ENCODE assay signal across 12 cellular contexts in the genomic region with DNA sequence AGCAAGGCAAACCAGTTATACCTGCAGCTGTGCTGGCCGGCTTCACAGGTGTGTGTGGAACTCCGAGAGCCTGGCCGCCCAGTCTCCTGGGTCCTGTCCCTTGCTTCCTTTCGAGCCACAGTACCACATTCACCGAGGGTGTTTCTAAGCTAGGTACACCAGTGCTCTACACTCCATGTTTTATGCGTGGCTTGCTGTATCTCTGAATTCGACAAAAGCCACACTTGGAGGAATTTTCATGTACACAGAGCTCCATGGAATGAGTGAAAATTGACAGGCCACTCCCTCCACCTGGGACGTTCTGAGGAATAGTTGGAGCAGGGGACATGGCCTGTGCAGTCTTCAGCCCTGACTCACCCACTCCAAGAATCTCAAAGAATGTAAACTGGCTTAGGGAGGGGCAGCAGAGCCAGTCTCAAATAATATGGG. TPM values are rescaled to one million over a fixed set of nuclear protein-coding genes. Genes with fewer than 3 reads are reported as not detected.
DNase-seq lines count a peak whose midpoint lies in the region; ATAC-seq and TF ChIP-seq lines count a peak whose summit lies in the region.
"Had no signal": no experiment of that assay in that cellular context is flagged by ENCODE, and none has a peak within 500 bp of the region (broad histone marks: within the 10 kb centered on the region; RNA-seq: fewer than 3 reads in every experiment).

No MANE protein-coding gene starts in this region.

- H3K4me1 ChIP-seq in liver (ENCODE audit: control insufficient read depth in 4 of 4, insufficient read depth in 4 of 4, low read length in 3 of 4): peaks cover 9 to 62% (median 20%) of the 10 kb centered on the region in 4 donors
- peaks cover 40 to 75% of the 10 kb centered on the region in 2 donors for H3K4me1 ChIP-seq in thoracic aorta (ENCODE audit: control insufficient read depth in 1 of 2, low read depth in 2 of 2)
- H3K4me1 ChIP-seq: parathyroid adenoma had no signal

- no peaks in the 10 kb centered on the region for H3K9me3 Mint-ChIP-seq in HFFc6
- H3K9me3 Mint-ChIP-seq in MCF 10A (ENCODE audit: unreplicated experiment): no peaks in the 10 kb centered on the region

- H3K4me3 ChIP-seq in liver (ENCODE audit: low read depth in 1 of 3, low read length in 3 of 3): no peak overlapping the region
- no peak overlapping the region for H3K4me3 ChIP-seq in thoracic aorta
- H3K4me3 ChIP-seq: cardiac muscle cell had no signal

- H3K27ac Mint-ChIP-seq in HFFc6 (peak overlapping the region; percentile 68), MCF 10A (ENCODE audit: low read depth, unreplicated experiment) (peak overlapping the region; percentile 75)

- H3K27me3 ChIP-seq in liver (ENCODE audit: control insufficient read depth in 4 of 4, insufficient read depth in 4 of 4, low read length in 3 of 4) (no peaks in the 10 kb centered on the region), thoracic aorta (replicated peaks; ENCODE audit: insufficient read depth) (no peaks in the 10 kb centered on the region)
- H3K27me3 ChIP-seq: cardiac muscle cell had no signal

- H3K36me3 ChIP-seq in liver (ENCODE audit: control insufficient read depth in 4 of 4, insufficient read depth in 3 of 4, low read depth in 1 of 4, low read length in 3 of 4): peaks cover 21 to 93% (median 72%) of the 10 kb centered on the region in 4 donors
- peaks cover 78% of the 10 kb centered on the region for H3K36me3 ChIP-seq in thoracic aorta

- BruUV-seq in MCF 10A (replicated peaks; lab: Mats Ljungman, UMichigan): no TSS peak

- H3K9me3 ChIP-seq in liver (ENCODE audit: control insufficient read depth in 4 of 4, low read length in 3 of 4) (peaks cover 0 to 3% (median 0%) of the 10 kb centered on the region in 4 donors), thoracic aorta (no peaks in the 10 kb centered on the region)

- no peaks in the 10 kb centered on the region; the same call in 1 of the 2 replicates for H3K27me3 Mint-ChIP-seq in HFFc6 (ENCODE audit: insufficient read depth)
- H3K27me3 Mint-ChIP-seq in MCF 10A (ENCODE audit: insufficient read depth, unreplicated experiment): no peaks in the 10 kb centered on the region

- H3K9ac ChIP-seq in liver (ENCODE audit: low read depth in 1 of 2, low read length in 2 of 2): peak overlapping the region in 1 of 2 donors; percentile 27
- H3K9ac ChIP-seq: parathyroid adenoma had no signal

- H3K36me3 Mint-ChIP-seq in HFFc6 (ENCODE audit: low read depth): peaks cover 87% of the 10 kb centered on the region
- H3K36me3 Mint-ChIP-seq in MCF 10A (ENCODE audit: insufficient read depth, unreplicated experiment): peaks cover 100% of the 10 kb centered on the region

- ATAC-seq in thoracic aorta (ENCODE audit: insufficient number of reproducible peaks, low FRiP score, low read depth) (no peak), GM21423 (IDR thresholded peaks at IDR 0.05; ENCODE audit: unreplicated experiment) (no peak)

- no peak for TF ChIP-seq RAD21 in liver (IDR thresholded peaks at IDR 0.05)

- POLR2A ChIA-PET in MCF 10A (lab: Yijun Ruan, JAX): interaction anchor here (0.5 to 7.3 kb wide), 27 partner anchors 11 to 756 kb away, joined by 3 to 113 read pairs (median 5); partner anchors contain the start of gene ETS2

- TF ChIP-seq CTCF in HFFc6 (IDR thresholded peaks at IDR 0.05) (no peak), MCF 10A (IDR thresholded peaks at IDR 0.05; ENCODE audit: unreplicated experiment) (no peak), liver (IDR thresholded peaks at IDR 0.05; ENCODE audit: low read depth, low read length, missing input control) (no peak), thoracic aorta (IDR thresholded peaks at IDR 0.05) (no peak)

- peak; percentile 54 for DNase-seq in HFFc6
- DNase-seq in MCF 10A (ENCODE audit: unreplicated experiment): peak; percentile 71
- DNase-seq in thoracic aorta (ENCODE audit: low spot score): no peak
- DNase-seq in stimulated activated CD4-positive, alpha-beta T cell treated with anti-CD3 and anti-CD28 coated beads, Interleukin-1b, Interleukin-23, amount 100 ng/mL, for 48 hours: no peak
- DNase-seq in activated gamma-delta T cell treated with Interleukin-2 at 50 U/mL for 16 hours: no peak
- no peak for DNase-seq in NCI-H1694 treated with DMSO at 0.1 percent for 48 hours (lab: John Stamatoyannopoulos, UW)
- DNase-seq: activated CD4-positive, alpha-beta T cell treated with anti-CD3 and anti-CD28 coated beads, Interleukin-2, amount 50 U/mL, for 48 hours; OCI-M1 had no signal

- intact Hi-C loops in MCF 10A (cut with micrococcal nuclease): no loop called here

- peak overlapping the region; percentile 41; the same call in 1 of the 2 replicates for H3K4me3 Mint-ChIP-seq in HFFc6
- H3K4me3 Mint-ChIP-seq in MCF 10A (ENCODE audit: unreplicated experiment): peak overlapping the region; percentile 40

- H3K4me1 Mint-ChIP-seq in HFFc6 (ENCODE audit: low read depth) (peaks cover 69% of the 10 kb centered on the region), MCF 10A (ENCODE audit: insufficient read depth, unreplicated experiment) (peaks cover 36% of the 10 kb centered on the region)

- WGBS in liver: 87% methylated on average over 8 of the region's 8 CpGs

- H3K27ac ChIP-seq in liver (ENCODE audit: low read depth in 1 of 2, low read length in 2 of 2) (peak overlapping the region; percentile 88 to 93), thoracic aorta (peak overlapping the region; percentile 84 to 88)
- H3K27ac ChIP-seq: cardiac muscle cell, parathyroid adenoma had no signal

- CTCF ChIA-PET in MCF 10A (lab: Yijun Ruan, JAX): interaction anchor here (0.6 to 1.9 kb wide), 11 partner anchors 11 to 1895 kb away, joined by 3 to 7 read pairs (median 3); no protein-coding TSS in a partner anchor

TF ChIP-seq in liver, 16 proteins besides CTCF, POLR2A, EP300 and RAD21:
- TF ChIP-seq GABPA (IDR thresholded peaks at IDR 0.05 in 1 of 2, conservative IDR thresholded peaks at IDR 0.05 in 1 of 2): no peak
- TF ChIP-seq SP1 (IDR thresholded peaks at IDR 0.05): no peak
- TF ChIP-seq FOXA2 (IDR thresholded peaks at IDR 0.05): peak; percentile 8

RNA-seq across cellular contexts. Expression of gene ETS2, which starts 14.0 kb away (rescaled TPM):
- 10 to 100 TPM; 23.2 to 33.3 (median 29.0) TPM for total RNA-seq in HFFc6 (2021; fragmentation: NEBNext Ultra II Directional; extraction: Animal tissue kit (Norgen Biotek cat#: 25700))
- total RNA-seq in MCF 10A (2022) (109 and 126 TPM in 2 replicates), liver (10 to 100 TPM; 20.2 to 90.7 TPM), thoracic aorta (100 to 1,000 TPM; 120 to 226 TPM)
- polyA plus RNA-seq in liver: 10 to 100 TPM; 40.8 to 42.8 TPM

Comparison
In these comparisons a context has a peak if more than half of its experiments do, and no peak if none do; other contexts are left out.
1. DNase-seq: peak in HFFc6 (single experiment) and MCF 10A (single experiment); none in thoracic aorta (single experiment), stimulated activated CD4-positive, alpha-beta T cell treated with anti-CD3 and anti-CD28 coated beads, Interleukin-1b, Interleukin-23, amount 100 ng/mL, for 48 hours (single experiment), activated gamma-delta T cell treated with Interleukin-2 at 50 U/mL for 16 hours (single experiment) and NCI-H1694 treated with DMSO at 0.1 percent for 48 hours (single experiment).